Comparison of ENCODE assay signal across 8 cellular contexts in the genomic region with DNA sequence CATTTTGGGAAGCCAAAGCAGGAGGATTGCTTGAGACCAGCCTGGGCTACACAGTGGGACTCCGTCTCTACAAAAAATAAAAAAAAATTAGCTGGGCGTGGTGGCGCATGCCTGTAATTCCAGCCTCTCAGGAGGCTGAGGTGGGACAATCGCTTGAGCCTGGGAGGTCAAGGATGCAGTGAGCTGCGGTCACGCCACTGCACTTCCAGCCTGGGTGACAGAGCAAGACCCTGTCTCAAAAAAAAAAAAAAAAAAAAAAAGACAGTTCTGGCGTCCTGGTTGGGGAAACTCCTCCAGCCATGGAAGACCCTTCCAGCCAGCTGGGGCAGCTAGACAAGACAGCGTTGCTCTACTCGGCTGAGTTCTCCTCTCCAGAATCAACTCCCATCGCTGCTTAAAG. TPM values are rescaled to one million over a fixed set of nuclear protein-coding genes. Genes with fewer than 3 reads are reported as not detected.
DNase-seq lines count a peak whose midpoint lies in the region; TF ChIP-seq lines count a peak whose summit lies in the region.

No MANE protein-coding gene starts in this region.

- no peaks in the 10 kb centered on the region for H3K79me2 ChIP-seq in GM23248 (ENCODE audit: insufficient read depth)

- H3K27ac ChIP-seq in GM23248 (no peak overlapping the region), SK-N-MC (peak overlapping the region; percentile 92), sigmoid colon (peak overlapping the region; percentile 58 to 90 (median 74))

- no peaks in the 10 kb centered on the region for H3K9me2 ChIP-seq in GM23248 (ENCODE audit: insufficient read depth)

- no peaks in the 10 kb centered on the region for H4K20me1 ChIP-seq in GM23248 (ENCODE audit: insufficient read depth)

- no peak overlapping the region for H3K27ac Mint-ChIP-seq in glutamatergic neuron (ENCODE audit: unreplicated experiment)

- H3K4me1 ChIP-seq in GM23248 (ENCODE audit: insufficient read depth) (no peaks in the 10 kb centered on the region; the same call in none of the 2 replicates), sigmoid colon (peaks cover 0 to 48% (median 42%) of the 10 kb centered on the region in 4 donors)

- peaks cover 10% of the 10 kb centered on the region for H3K36me3 Mint-ChIP-seq in glutamatergic neuron (ENCODE audit: unreplicated experiment)

- no peak for TF ChIP-seq EP300 in sigmoid colon (IDR thresholded peaks at IDR 0.05)

- H3K9me3 Mint-ChIP-seq in glutamatergic neuron (ENCODE audit: unreplicated experiment) = peaks cover 8% of the 10 kb centered on the region

- H3K4me3 Mint-ChIP-seq in glutamatergic neuron (ENCODE audit: unreplicated experiment) = peak overlapping the region; percentile 84

- no peak for TF ChIP-seq POLR2A in sigmoid colon (IDR thresholded peaks at IDR 0.05)

- peaks cover 10% of the 10 kb centered on the region for H3K27me3 Mint-ChIP-seq in glutamatergic neuron (ENCODE audit: unreplicated experiment)

- H3K9me3 ChIP-seq in GM23248 (ENCODE audit: low read depth) (no peaks in the 10 kb centered on the region), SK-N-MC (ENCODE audit: low read depth, low read length) (peaks cover 16% of the 10 kb centered on the region; the same call in 1 of the 2 replicates), sigmoid colon (no peaks in the 10 kb centered on the region)

- H3K9ac ChIP-seq in GM23248 (peak overlapping the region; percentile 76), SK-N-MC (ENCODE audit: insufficient read length) (peak overlapping the region; percentile 71)

- peak overlapping the region; percentile 70 for H3K4me3 ChIP-seq in GM23248
- peak overlapping the region; percentile 80 for H3K4me3 ChIP-seq in SK-N-MC
- no peak overlapping the region for H3K4me3 ChIP-seq in sigmoid colon

- H3F3A ChIP-seq in GM23248 (ENCODE audit: insufficient read depth) = peaks cover 10% of the 10 kb centered on the region; the same call in 1 of the 2 replicates

- H3K27me3 ChIP-seq in GM23248 (replicated peaks; ENCODE audit: insufficient read depth) (peaks cover 52% of the 10 kb centered on the region), sigmoid colon (no peaks in the 10 kb centered on the region)

- H2AFZ ChIP-seq in GM23248 = peak overlapping the region; percentile 69

- 34 to 38% methylated on average over 10 of the region's 10 CpGs for WGBS in GM23248 (ENCODE audit: low coverage in 1 of 2, low lambda C conversion rate in 2 of 2, missing lambda C conversion rate in 2 of 2), 2 experiments
- WGBS in sigmoid colon, 2 donors = 77 to 89% methylated on average over 10 of the region's 10 CpGs

- DNase-seq in GM23248 = no peak
- no peak for DNase-seq in SK-N-MC (ENCODE audit: low read depth, low spot score)
- DNase-seq in glutamatergic neuron = no peak
- no peak for DNase-seq in sigmoid colon
- DNase-seq in cerebellar nuclear complex (lab: John Stamatoyannopoulos, UW) = no peak
- no peak for DNase-seq in stimulated activated naive CD4-positive, alpha-beta T cell treated with Interleukin-2 at 50 U/mL for 16 hours (lab: John Stamatoyannopoulos, UW)
- no peak for DNase-seq in GF-D8 (lab: John Stamatoyannopoulos, UW)
- no peak for DNase-seq in NCI-H1417 (lab: John Stamatoyannopoulos, UW)

- peaks cover 12% of the 10 kb centered on the region for H3K4me1 Mint-ChIP-seq in glutamatergic neuron (ENCODE audit: low read depth, unreplicated experiment)

- peak overlapping the region; percentile 72 for H3K4me2 ChIP-seq in GM23248 (ENCODE audit: unreplicated experiment)

- intact Hi-C loops in sigmoid colon (cut with DNase I) = loop anchor here (1.0 to 5.0 kb wide), 7 partner anchors 107 to 647 kb away; no protein-coding TSS in a partner anchor

- no peaks in the 10 kb centered on the region for H3K36me3 ChIP-seq in GM23248 (ENCODE audit: low read depth)
- H3K36me3 ChIP-seq in SK-N-MC (ENCODE audit: insufficient read depth, low read length) = no peaks in the 10 kb centered on the region
- H3K36me3 ChIP-seq in sigmoid colon = no peaks in the 10 kb centered on the region

- in situ Hi-C loops in GM23248 (cut with MboI) = loop anchor here (5.0 to 10.0 kb wide), 2 partner anchors 527 to 640 kb away; no protein-coding TSS in a partner anchor

- TF ChIP-seq CTCF in glutamatergic neuron (IDR thresholded peaks at IDR 0.05; ENCODE audit: partially characterized antibody, unreplicated experiment) (no peak), sigmoid colon (IDR thresholded peaks at IDR 0.05) (no peak)

RNA-seq across cellular contexts. Expression of gene CPN2, which starts 36.5 kb away (rescaled TPM):
- not detected in 2 replicates for total RNA-seq in GM23248 (2014; rRNA removed; shearing (Covaris generic))
- polyA plus RNA-seq in GM23248 (2016; fragmentation: Nextera tagmentation; extraction: Ambion mirVana) = not detected in 2 replicates
- not detected for total RNA-seq in glutamatergic neuron (ENCODE audit: unreplicated experiment)
- not detected for total RNA-seq in sigmoid colon
- polyA plus RNA-seq in sigmoid colon = under 1 TPM in 1 of 3 donors, not detected in 2; 0.01 TPM

RNA-seq across cellular contexts. Expression of gene LRRC15, which starts 54.9 kb away (rescaled TPM):
- 16.4 and 24.2 TPM in 2 replicates for total RNA-seq in GM23248 (2014; rRNA removed; shearing (Covaris generic))
- polyA plus RNA-seq in GM23248 (2016; fragmentation: Nextera tagmentation; extraction: Ambion mirVana) = 20.9 and 21.2 TPM in 2 replicates
- total RNA-seq in glutamatergic neuron (ENCODE audit: unreplicated experiment) = not detected
- under 1 TPM in 2 of 4 donors, not detected in 2; under 0.01 TPM for total RNA-seq in sigmoid colon
- under 1 TPM; under 0.01 to 0.23 (median 0.20) TPM for polyA plus RNA-seq in sigmoid colon

Comparison
In these comparisons a context has a peak if more than half of its experiments do, and no peak if none do; other contexts are left out.
1. H3K4me3 ChIP-seq: peak in GM23248 (single experiment) and SK-N-MC (single experiment); none in sigmoid colon (0 of 4).
2. RNA of gene LRRC15, which starts 54.9 kb away (total RNA-seq): 16.4 to 24.2 TPM in GM23248; not detected in glutamatergic neuron (single experiment) and under 0.01 TPM in sigmoid colon; every median in the first group is over 10 times any median in the second.